8 cellular contexts compared by ENCODE assay signal in the genomic region with DNA sequence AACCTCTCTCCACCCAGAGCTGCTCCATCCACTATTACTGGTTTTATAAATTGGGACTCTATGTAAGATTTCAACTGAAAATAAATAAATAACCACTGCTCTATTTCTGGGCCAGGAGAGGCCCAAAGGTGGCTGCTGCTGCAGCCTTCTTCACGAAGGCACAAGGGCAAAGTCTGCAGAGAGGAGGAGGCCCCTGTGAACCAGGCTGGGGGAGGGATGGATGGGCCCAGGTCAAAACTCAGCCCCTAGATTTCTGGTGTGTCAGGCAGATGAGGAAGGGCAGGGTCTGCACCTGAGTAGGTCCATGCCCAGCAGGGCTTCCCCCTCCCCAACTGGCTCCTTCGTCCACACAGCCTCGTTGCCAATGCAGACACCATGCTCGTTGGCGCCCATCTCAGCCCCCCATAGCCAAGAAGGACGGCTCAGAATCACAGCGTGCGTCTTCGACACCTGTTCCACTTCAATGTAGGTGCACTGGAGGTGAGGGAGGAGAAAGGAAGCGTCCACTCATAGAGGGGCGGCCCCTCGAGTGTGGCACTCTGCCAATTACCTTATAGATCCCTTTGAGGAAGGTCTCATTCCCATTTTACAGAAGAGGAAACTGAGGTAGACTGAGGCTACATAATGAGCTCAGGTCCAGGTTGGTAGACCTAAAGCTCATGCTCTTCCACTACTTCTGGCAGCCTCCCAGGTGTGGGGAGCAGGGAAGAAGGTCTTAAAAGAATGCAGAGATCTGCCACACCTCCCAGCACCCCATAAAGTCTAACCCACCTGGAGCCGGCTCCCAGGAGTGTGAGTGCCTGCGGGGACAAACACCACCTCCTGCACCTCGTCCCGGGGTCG. TPM values are rescaled to one million over a fixed set of nuclear protein-coding genes. Genes with fewer than 3 reads are reported as not detected.
A peak's percentile ranks its signal among the peaks of the same experiment; 100 is the strongest.
DNase-seq lines count a peak whose midpoint lies in the region; ATAC-seq and TF ChIP-seq lines count a peak whose summit lies in the region.

No MANE protein-coding gene starts in this region.

- H3K36me3 Mint-ChIP-seq in CD4-positive, alpha-beta memory T cell, result peaks cover 0 to 3% of the 10 kb centered on the region in 2 donors

- peaks cover 4 to 8% of the 10 kb centered on the region in 2 donors for H3K27me3 Mint-ChIP-seq in CD4-positive, alpha-beta memory T cell

- H3K18ac ChIP-seq in neuronal stem cell (ENCODE audit: low read length), result peak overlapping the region; percentile 99

- H3K27ac Mint-ChIP-seq in CD4-positive, alpha-beta memory T cell, result peak overlapping the region in 5 of 7 donors; percentile 69 to 95 (median 79)

- H3K4me2 ChIP-seq in neuronal stem cell (ENCODE audit: insufficient read depth, low read length, poor library complexity, severe bottlenecking), result peak overlapping the region; percentile 90

- H4K8ac ChIP-seq in neuronal stem cell (ENCODE audit: low read depth, low read length), result peak overlapping the region; percentile 74

- TF ChIP-seq CTCF in NB4 (IDR thresholded peaks at IDR 0.05; ENCODE audit: low read depth, low read length), result no peak

- H3K4me1 Mint-ChIP-seq in CD4-positive, alpha-beta memory T cell, result peaks cover 13 to 49% (median 37%) of the 10 kb centered on the region in 4 donors

- no peaks in the 10 kb centered on the region for H3K9me3 ChIP-seq in CD4-positive, alpha-beta memory T cell (ENCODE audit: control insufficient read depth in 1 of 2, low read length in 2 of 2)
- H3K9me3 ChIP-seq in effector memory CD4-positive, alpha-beta T cell (ENCODE audit: control insufficient read depth, low read length), result no peaks in the 10 kb centered on the region
- no peaks in the 10 kb centered on the region for H3K9me3 ChIP-seq in neuronal stem cell (replicated peaks in 1 of 2; ENCODE audit: control insufficient read depth in 2 of 2, insufficient read depth in 1 of 2, low read depth in 1 of 2, low read length in 2 of 2)

- peaks cover 36% of the 10 kb centered on the region for H3K4me1 ChIP-seq in CD4-positive, alpha-beta memory T cell (ENCODE audit: insufficient read depth, low read length)
- peaks cover 22% of the 10 kb centered on the region for H3K4me1 ChIP-seq in effector memory CD4-positive, alpha-beta T cell (ENCODE audit: control insufficient read depth, insufficient read depth, low read length, poor library complexity, severe bottlenecking)
- peaks cover 10 to 13% of the 10 kb centered on the region in 2 donors for H3K4me1 ChIP-seq in neuronal stem cell (ENCODE audit: control insufficient read depth in 2 of 2, insufficient read depth in 1 of 2, low read depth in 1 of 2, low read length in 2 of 2)

- no peaks in the 10 kb centered on the region for H3K9me3 Mint-ChIP-seq in CD4-positive, alpha-beta memory T cell

- no peak for ATAC-seq in HG03565 (IDR thresholded peaks at IDR 0.05; ENCODE audit: unreplicated experiment)
- no peak for ATAC-seq in HG03175 (IDR thresholded peaks at IDR 0.05; ENCODE audit: unreplicated experiment)
- ATAC-seq in HG03045 (IDR thresholded peaks at IDR 0.05; ENCODE audit: unreplicated experiment), result no peak

- peak overlapping the region; percentile 94 for H3K9ac ChIP-seq in neuronal stem cell (ENCODE audit: low read depth, low read length, poor library complexity)

- H4K91ac ChIP-seq in neuronal stem cell (ENCODE audit: low read depth, low read length, poor library complexity), result no peak overlapping the region

- H3K27ac ChIP-seq in CD4-positive, alpha-beta memory T cell (ENCODE audit: low read depth, low read length), result peak overlapping the region; percentile 65
- no peak overlapping the region for H3K27ac ChIP-seq in effector memory CD4-positive, alpha-beta T cell (ENCODE audit: insufficient read depth, low read length, poor library complexity, severe bottlenecking)
- H3K27ac ChIP-seq in neuronal stem cell (replicated peaks; ENCODE audit: low read length), result no peak overlapping the region

- H3K79me1 ChIP-seq in neuronal stem cell (ENCODE audit: low read depth, low read length), result peaks cover 11% of the 10 kb centered on the region

- peak overlapping the region; percentile 64 for H2BK120ac ChIP-seq in neuronal stem cell (ENCODE audit: low read depth, low read length)

- WGBS in neuronal stem cell (ENCODE audit: extremely low coverage in 2 of 2, insufficient read length in 2 of 2, insufficient replicate concordance in 1 of 2), 2 donors, result no CpG with 5 or more reads among the region's 17 CpGs

- intact Hi-C loops in CD4-positive, alpha-beta memory T cell (cut with micrococcal nuclease), result loop anchor here (1.0 to 2.0 kb wide), 2 partner anchors 9 to 63 kb away; a partner anchor contains a TSS

- peaks cover 11% of the 10 kb centered on the region for H3K27me3 ChIP-seq in CD4-positive, alpha-beta memory T cell (ENCODE audit: insufficient read depth, low read length)
- peaks cover 7% of the 10 kb centered on the region for H3K27me3 ChIP-seq in effector memory CD4-positive, alpha-beta T cell (replicated peaks; ENCODE audit: control insufficient read depth, insufficient read depth, low read length, poor library complexity, severe bottlenecking)
- peaks cover 0 to 18% (median 9%) of the 10 kb centered on the region in 3 experiments for H3K27me3 ChIP-seq in neuronal stem cell (ENCODE audit: control insufficient read depth in 3 of 3, insufficient read depth in 3 of 3, low read depth in 1 of 3, low read length in 3 of 3)

- H2AFZ ChIP-seq in neuronal stem cell (ENCODE audit: low read length), result peak overlapping the region; percentile 94

- H2BK12ac ChIP-seq in neuronal stem cell (ENCODE audit: low read length), result no peak overlapping the region

- H3K4me3 Mint-ChIP-seq in CD4-positive, alpha-beta memory T cell, result peak overlapping the region; percentile 89 to 97 (median 93)

- peak overlapping the region; percentile 98 for H3K14ac ChIP-seq in neuronal stem cell (ENCODE audit: low read length)

- no peak for DNase-seq in CD4-positive, alpha-beta memory T cell
- DNase-seq in NB4 (ENCODE audit: low read depth) (no peak), neuronal stem cell (ENCODE audit: low spot score) (no peak), NCI-H1105 (lab: John Stamatoyannopoulos, UW) (no peak)
- DNase-seq in effector memory CD4-positive, alpha-beta T cell, result no peak

- POLR2A ChIA-PET in CD4-positive, alpha-beta memory T cell (lab: Charles Lee; ENCODE audit: partially characterized antibody), result interaction anchor here (0.7 to 18.7 kb wide), 5 partner anchors 9 to 52 kb away, joined by 3 to 271 read pairs (median 19); a partner anchor contains a TSS

- H3K4ac ChIP-seq in neuronal stem cell (ENCODE audit: low read length), result peak overlapping the region; percentile 4

- H3K4me3 ChIP-seq in CD4-positive, alpha-beta memory T cell (ENCODE audit: low read length in 2 of 2), result peak overlapping the region; percentile 88
- peak overlapping the region; percentile 74 for H3K4me3 ChIP-seq in NB4 (ENCODE audit: low read depth, low read length)
- H3K4me3 ChIP-seq in effector memory CD4-positive, alpha-beta T cell (ENCODE audit: insufficient read depth, low read depth, low read length, poor library complexity, severe bottlenecking), result peak overlapping the region; percentile 82
- peak overlapping the region; percentile 71 to 85 for H3K4me3 ChIP-seq in neuronal stem cell (ENCODE audit: low read length in 2 of 2)

- no peak for TF ChIP-seq POLR2A in NB4 (IDR thresholded peaks at IDR 0.05; ENCODE audit: extremely low read depth, insufficient read length)

- peaks cover 5% of the 10 kb centered on the region for H3K36me3 ChIP-seq in CD4-positive, alpha-beta memory T cell (ENCODE audit: insufficient read depth, low read length)
- peaks cover 3% of the 10 kb centered on the region for H3K36me3 ChIP-seq in effector memory CD4-positive, alpha-beta T cell (ENCODE audit: control insufficient read depth, insufficient read depth, low read length)
- H3K36me3 ChIP-seq in neuronal stem cell (replicated peaks in 1 of 2; ENCODE audit: control insufficient read depth in 2 of 2, insufficient read depth in 2 of 2, low read length in 2 of 2), result peaks cover 13 to 23% of the 10 kb centered on the region in 2 donors

- peak overlapping the region; percentile 88 for H2BK15ac ChIP-seq in neuronal stem cell (ENCODE audit: low read length)

- no peak overlapping the region for H2BK5ac ChIP-seq in neuronal stem cell (ENCODE audit: low read length)

- peak overlapping the region; percentile 86 for H3K23ac ChIP-seq in neuronal stem cell (ENCODE audit: low read depth, low read length, poor library complexity)

- CTCF ChIA-PET in CD4-positive, alpha-beta memory T cell (lab: Charles Lee; ENCODE audit: partially characterized antibody), result interaction anchor here (1.3 to 20.5 kb wide), 11 partner anchors 10 to 177 kb away, joined by 4 to 562 read pairs (median 12); a partner anchor contains a TSS

- peak overlapping the region; percentile 91 for H2AK5ac ChIP-seq in neuronal stem cell (ENCODE audit: low read depth, low read length)

RNA-seq across cellular contexts. Expression of a gene that starts 1.0 kb away (rescaled TPM):
- total RNA-seq in CD4-positive, alpha-beta memory T cell, result 10 to 100 TPM; 26.4 to 30.5 TPM
- 10 to 100 TPM; 15.7 to 19.5 TPM for polyA plus RNA-seq in CD4-positive, alpha-beta memory T cell
- 37.2 TPM for polyA plus RNA-seq in neuronal stem cell (2013, experiment 1 of 2)
- polyA plus RNA-seq in neuronal stem cell (2013, experiment 2 of 2), result 36.3 TPM

RNA-seq across cellular contexts. Expression of a gene that starts 8.7 kb away (rescaled TPM):
- under 1 TPM; 0.23 to 0.69 TPM for total RNA-seq in CD4-positive, alpha-beta memory T cell
- polyA plus RNA-seq in CD4-positive, alpha-beta memory T cell, result not detected
- 0.17 TPM for polyA plus RNA-seq in neuronal stem cell (2013, experiment 1 of 2)
- 0.32 TPM for polyA plus RNA-seq in neuronal stem cell (2013, experiment 2 of 2)

RNA-seq across cellular contexts. Expression of a gene that starts 8.8 kb away (rescaled TPM):
- total RNA-seq in CD4-positive, alpha-beta memory T cell, result 10 to 100 TPM; 39.6 to 41.4 TPM
- polyA plus RNA-seq in CD4-positive, alpha-beta memory T cell, result 10 to 100 TPM; 45.9 to 69.6 TPM
- polyA plus RNA-seq in neuronal stem cell (2013, experiment 1 of 2), result 80.5 TPM
- 84.1 TPM for polyA plus RNA-seq in neuronal stem cell (2013, experiment 2 of 2)

RNA-seq across cellular contexts. Expression of a gene that starts 10.8 kb away (rescaled TPM):
- total RNA-seq in CD4-positive, alpha-beta memory T cell, result not detected
- polyA plus RNA-seq in CD4-positive, alpha-beta memory T cell, result not detected
- polyA plus RNA-seq in neuronal stem cell (2013, experiment 1 of 2), result 0.24 TPM
- 0.26 TPM for polyA plus RNA-seq in neuronal stem cell (2013, experiment 2 of 2)

RNA-seq across cellular contexts. Expression of a gene that starts 18.5 kb away (rescaled TPM):
- total RNA-seq in CD4-positive, alpha-beta memory T cell, result 10 to 100 TPM; 46.5 to 50.4 TPM
- 1 to 10 TPM; 1.6 to 7.9 TPM for polyA plus RNA-seq in CD4-positive, alpha-beta memory T cell
- polyA plus RNA-seq in neuronal stem cell (2013, experiment 1 of 2), result 5.8 TPM
- polyA plus RNA-seq in neuronal stem cell (2013, experiment 2 of 2), result 5.3 TPM
